In genomic region chr12:108338915-108339657, GRCh38 we compare ENCODE assay signal across 8 cellular contexts. TPM values are rescaled to one million over a fixed set of nuclear protein-coding genes. Genes with fewer than 3 reads are reported as not detected.
DNase-seq lines count a peak whose midpoint lies in the region; ATAC-seq and TF ChIP-seq lines count a peak whose summit lies in the region.

CMKLR1 (minus strand) TSS chr12:108339311; CDS start chr12:108293591, 45,720 bp downstream.

- peak; percentile 73 for DNase-seq in H7
- peak; percentile 22 for DNase-seq in colonic mucosa
- peak in 2 of 3 donors; percentile 38 to 50 for DNase-seq in right lobe of liver
- DNase-seq in smooth muscle cell (lab: John Stamatoyannopoulos, UW; ENCODE audit: unreplicated experiment): peak; percentile 12
- DNase-seq in GM20000 (ENCODE audit: low spot score): no peak

- no peak for TF ChIP-seq CTCF in colonic mucosa (IDR thresholded peaks at IDR 0.05)
- TF ChIP-seq CTCF in right lobe of liver (IDR thresholded peaks at IDR 0.05): no peak
- no peak for TF ChIP-seq CTCF in smooth muscle cell (IDR thresholded peaks at IDR 0.05; ENCODE audit: borderline replicate concordance, insufficient read depth, poor library complexity, severe bottlenecking)
- no peak for TF ChIP-seq CTCF in GM20000 (IDR thresholded peaks at IDR 0.05; ENCODE audit: extremely low read depth, missing control alignments)

- peak; percentile 22 for TF ChIP-seq POLR2A in right lobe of liver (IDR thresholded peaks at IDR 0.05)

- H3K9me3 ChIP-seq in colonic mucosa: no peaks in the 10 kb centered on the region
- no peaks in the 10 kb centered on the region for H3K9me3 ChIP-seq in right lobe of liver
- no peaks in the 10 kb centered on the region for H3K9me3 ChIP-seq in smooth muscle cell (replicated peaks; ENCODE audit: low read depth)

- WGBS in right lobe of liver (ENCODE audit: insufficient coverage, low coverage, low lambda C conversion rate, missing lambda C conversion rate): 19% methylated on average over 9 of the region's 24 CpGs
- WGBS in smooth muscle cell (ENCODE audit: low lambda C conversion rate): 11% methylated on average over 11 of the region's 24 CpGs

- H3K4me3 ChIP-seq in H7 (ENCODE audit: insufficient read depth, low read depth, low read length): peak within 1 kb of the TSS; percentile 18; the same call in 1 of the 2 replicates
- peak within 1 kb of the TSS; percentile 6 for H3K4me3 ChIP-seq in colonic mucosa
- peak within 1 kb of the TSS; percentile 7 to 30 (median 12) for H3K4me3 ChIP-seq in right lobe of liver
- H3K4me3 ChIP-seq in smooth muscle cell: peak within 1 kb of the TSS; percentile 54

- no peaks in the 10 kb centered on the region for H3K36me3 ChIP-seq in H7 (replicated peaks; ENCODE audit: control insufficient read depth, insufficient read depth, low read length)
- no peaks in the 10 kb centered on the region for H3K36me3 ChIP-seq in colonic mucosa
- no peaks in the 10 kb centered on the region for H3K36me3 ChIP-seq in right lobe of liver
- H3K36me3 ChIP-seq in smooth muscle cell (ENCODE audit: low read depth): no peaks in the 10 kb centered on the region

- H3K27ac ChIP-seq in colonic mucosa: no peak within 1 kb of the TSS
- peak within 1 kb of the TSS in 1 of 3 donors; percentile 23 for H3K27ac ChIP-seq in right lobe of liver
- H3K27ac ChIP-seq in smooth muscle cell (ENCODE audit: low read depth): peak within 1 kb of the TSS; percentile 86

- peak within 1 kb of the TSS; percentile 52 for H2AFZ ChIP-seq in smooth muscle cell (ENCODE audit: low read depth)

- intact Hi-C loops in colonic mucosa (cut with DNase I) (no loop called here), right lobe of liver (cut with DNase I) (no loop called here)

- peak within 1 kb of the TSS in 1 of 2 donors; percentile 35 for H3K9ac ChIP-seq in colonic mucosa (ENCODE audit: low read depth in 2 of 2, low read length in 2 of 2)
- peak within 1 kb of the TSS; percentile 73 for H3K9ac ChIP-seq in smooth muscle cell (ENCODE audit: low read depth)

- H3F3A ChIP-seq in smooth muscle cell (ENCODE audit: low read depth): peaks cover 17% of the 10 kb centered on the region

- no peaks in the 10 kb centered on the region for H3K27me3 ChIP-seq in H7 (ENCODE audit: control insufficient read depth, insufficient read depth, low read length)
- H3K27me3 ChIP-seq in colonic mucosa: no peaks in the 10 kb centered on the region
- H3K27me3 ChIP-seq in right lobe of liver: no peaks in the 10 kb centered on the region
- H3K27me3 ChIP-seq in smooth muscle cell (ENCODE audit: low read depth): peaks cover 3% of the 10 kb centered on the region

- ATAC-seq in right lobe of liver: peak; percentile 47 to 53 (median 50)
- ATAC-seq in HG03097 (IDR thresholded peaks at IDR 0.05; ENCODE audit: low FRiP score, unreplicated experiment): no peak
- no peak for ATAC-seq in HG03460 (IDR thresholded peaks at IDR 0.05; ENCODE audit: unreplicated experiment)
- ATAC-seq in HG03175 (IDR thresholded peaks at IDR 0.05; ENCODE audit: unreplicated experiment): no peak

- H3K4me2 ChIP-seq in smooth muscle cell: peak within 1 kb of the TSS; percentile 94

- H3K79me2 ChIP-seq in smooth muscle cell (ENCODE audit: low read depth): peaks cover 48% of the 10 kb centered on the region

- no peaks in the 10 kb centered on the region for H3K4me1 ChIP-seq in colonic mucosa
- no peaks in the 10 kb centered on the region for H3K4me1 ChIP-seq in right lobe of liver
- H3K4me1 ChIP-seq in smooth muscle cell (ENCODE audit: low read depth): peaks cover 13% of the 10 kb centered on the region

- peaks cover 9% of the 10 kb centered on the region for H4K20me1 ChIP-seq in smooth muscle cell (ENCODE audit: low read depth)

RNA-seq across cellular contexts. Expression of gene CMKLR1, which starts in this region (rescaled TPM):
- total RNA-seq in H7 (2014; rRNA removed; shearing (Covaris generic)): 0.92 and 1.8 TPM in 2 replicates
- total RNA-seq in colonic mucosa (1 to 10 TPM; 3.0 to 4.9 TPM), right lobe of liver (1 to 10 TPM; 1.5 to 8.2 (median 4.2) TPM), smooth muscle cell (294 and 312 TPM in 2 replicates)
- 111 and 179 TPM in 2 replicates for polyA plus RNA-seq in smooth muscle cell

Comparison
In these comparisons a context has a peak if more than half of its experiments do, and no peak if none do; other contexts are left out.
1. RNA of gene CMKLR1 (total RNA-seq): 294 to 312 TPM in smooth muscle cell; 1.5 to 8.2 TPM in right lobe of liver, 3.0 to 4.9 TPM in colonic mucosa and 0.92 to 1.8 TPM in H7; every median in the first group is over 10 times any median in the second.
2. ATAC-seq: peak in right lobe of liver (4 of 4); none in HG03097 (single experiment), HG03460 (single experiment) and HG03175 (single experiment).
3. Peak in every context shown above with its lines, with median percentiles within 50 percentile points of each other: H3K4me3 ChIP-seq.